Comparison of ENCODE assay signal across 36 cellular contexts in the genomic region with DNA sequence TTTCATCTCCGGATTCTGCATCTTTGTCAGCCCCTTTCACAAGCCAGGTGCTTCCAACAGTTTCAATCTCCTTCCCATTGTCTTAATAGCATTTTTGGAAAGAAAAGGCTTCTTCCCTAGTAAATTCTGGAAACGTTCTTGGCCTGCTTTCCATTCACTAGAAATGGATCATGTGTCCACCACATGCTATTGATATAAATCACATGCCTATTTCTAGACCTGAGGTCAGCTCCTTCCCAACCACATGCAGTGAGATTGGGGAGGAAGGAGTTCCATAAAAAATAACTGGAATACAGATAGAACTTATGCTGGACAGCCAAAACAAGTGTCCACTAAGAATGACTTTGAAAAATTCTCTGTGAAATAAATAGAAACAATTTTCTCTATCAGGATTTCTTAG.
"Had no signal": no experiment of that assay in that cellular context is flagged by ENCODE, and none has a peak within 500 bp of the region (broad histone marks: within the 10 kb centered on the region; RNA-seq: fewer than 3 reads in every experiment).

No MANE protein-coding gene starts in this region.

- H3K27me3 ChIP-seq: ascending aorta, cardiac muscle cell had no signal

- H3K36me3 Mint-ChIP-seq: activated CD4-positive, alpha-beta memory T cell treated with anti-CD3 and anti-CD28 coated beads for 36 hours; activated naive CD4-positive, alpha-beta T cell treated with anti-CD3 and anti-CD28 coated beads, Interleukin-2, amount 10 ng/mL, durations not matched to agents 7 days and 5 days; activated naive CD4-positive, alpha-beta T cell treated with anti-CD3 and anti-CD28 coated beads, Interleukin-2, amount 50 U/mL, for 24 hours; activated naive CD8-positive, alpha-beta T cell; activated naive CD8-positive, alpha-beta T cell treated with anti-CD3 and anti-CD28 coated beads, Interleukin-2, amount 10 ng/mL, durations not matched to agents 7 days and 5 days had no signal

- H3K9me3 Mint-ChIP-seq: activated B cell treated with CpG ODN at 0.5 μM for 24 hours; activated CD4-positive, alpha-beta memory T cell treated with anti-CD3 and anti-CD28 coated beads for 36 hours; activated CD4-positive, alpha-beta T cell treated with anti-CD3 and anti-CD28 coated beads, Interleukin-2, amount 10 ng/mL, durations not matched to agents 24 days and 14 days; activated CD8-positive, alpha-beta T cell treated with anti-CD3 and anti-CD28 coated beads for 36 hours; activated naive CD4-positive, alpha-beta T cell treated with anti-CD3 and anti-CD28 coated beads, Interleukin-2, amount 10 ng/mL, durations not matched to agents 7 days and 5 days; activated naive CD4-positive, alpha-beta T cell treated with anti-CD3 and anti-CD28 coated beads, Interleukin-2, amount 50 U/mL, for 24 hours; activated naive CD8-positive, alpha-beta T cell treated with anti-CD3 and anti-CD28 coated beads, Interleukin-2, amount 10 ng/mL, durations not matched to agents 7 days and 5 days; activated naive CD8-positive, alpha-beta T cell treated with anti-CD3 and anti-CD28 coated beads, Interleukin-2, amount 50 U/mL, for 24 hours; activated T-cell treated with anti-CD3 and anti-CD28 coated beads, Interleukin-2, amount 50 U/mL, for 24 hours; activated T-helper 2 cell treated with anti-CD3 and anti-CD28 coated beads, Interferon-gamma antibody, Interleukin-2, Interleukin-4, amounts not matched to agents 10 μg/mL and 5 μg/mL and 100 μg/mL, durations not matched to agents 14 hours and 24 hours and 36 hours; central memory CD8-positive, alpha-beta T cell; T-helper 1 cell treated with Interleukin-12 subunit alpha and Interleukin-12 subunit beta and Interleukin-4 antibody, amounts not matched to agents 30 μg/mL and 1 μg/mL, for 36 hours; T-helper 2 cell treated with Interferon-gamma antibody and Interleukin-4, amounts not matched to agents 5 μg/mL and 100 μg/mL, for 36 hours had no signal

- H3K27ac Mint-ChIP-seq: activated B cell treated with CpG ODN at 0.5 μM for 24 hours; activated CD4-positive, alpha-beta memory T cell treated with anti-CD3 and anti-CD28 coated beads for 36 hours; activated CD4-positive, alpha-beta T cell treated with anti-CD3 and anti-CD28 coated beads, Interleukin-2, amount 10 ng/mL, durations not matched to agents 24 days and 14 days; activated CD8-positive, alpha-beta T cell treated with anti-CD3 and anti-CD28 coated beads for 36 hours; activated naive CD4-positive, alpha-beta T cell treated with anti-CD3 and anti-CD28 coated beads, Interleukin-2, amount 10 ng/mL, durations not matched to agents 7 days and 5 days; activated naive CD4-positive, alpha-beta T cell treated with anti-CD3 and anti-CD28 coated beads, Interleukin-2, amount 50 U/mL, for 24 hours; activated naive CD8-positive, alpha-beta T cell; activated naive CD8-positive, alpha-beta T cell treated with anti-CD3 and anti-CD28 coated beads, Interleukin-2, amount 10 ng/mL, durations not matched to agents 7 days and 5 days; activated naive CD8-positive, alpha-beta T cell treated with anti-CD3 and anti-CD28 coated beads, Interleukin-2, amount 50 U/mL, for 24 hours; activated T-cell treated with anti-CD3 and anti-CD28 coated beads, Interleukin-2, amount 50 U/mL, for 24 hours; activated T-helper 2 cell treated with anti-CD3 and anti-CD28 coated beads, Interferon-gamma antibody, Interleukin-2, Interleukin-4, amounts not matched to agents 10 μg/mL and 5 μg/mL and 100 μg/mL, durations not matched to agents 14 hours and 24 hours and 36 hours; brain; T-helper 1 cell treated with Interleukin-12 subunit alpha and Interleukin-12 subunit beta and Interleukin-4 antibody, amounts not matched to agents 30 μg/mL and 1 μg/mL, for 36 hours; T-helper 2 cell treated with Interferon-gamma antibody and Interleukin-4, amounts not matched to agents 5 μg/mL and 100 μg/mL, for 36 hours had no signal

- H3K27ac ChIP-seq: ascending aorta, cardiac muscle cell, VCaP had no signal

- H3K9me3 ChIP-seq: ascending aorta had no signal

- FAIRE-seq: bronchial epithelial cell, TTC549 had no signal

- H3K4me1 Mint-ChIP-seq: activated B cell treated with CpG ODN at 0.5 μM for 24 hours; activated CD4-positive, alpha-beta T cell treated with anti-CD3 and anti-CD28 coated beads, Interleukin-2, amount 10 ng/mL, durations not matched to agents 24 days and 14 days; activated naive CD4-positive, alpha-beta T cell treated with anti-CD3 and anti-CD28 coated beads, Interleukin-2, amount 10 ng/mL, durations not matched to agents 7 days and 5 days; activated naive CD4-positive, alpha-beta T cell treated with anti-CD3 and anti-CD28 coated beads, Interleukin-2, amount 50 U/mL, for 24 hours; activated naive CD8-positive, alpha-beta T cell treated with anti-CD3 and anti-CD28 coated beads, Interleukin-2, amount 10 ng/mL, durations not matched to agents 7 days and 5 days; activated naive CD8-positive, alpha-beta T cell treated with anti-CD3 and anti-CD28 coated beads, Interleukin-2, amount 50 U/mL, for 24 hours; brain; central memory CD8-positive, alpha-beta T cell had no signal

- DNase-seq: activated B cell treated with CpG ODN at 0.5 μM for 24 hours; activated CD4-positive, alpha-beta memory T cell treated with anti-CD3 and anti-CD28 coated beads for 36 hours; activated CD4-positive, alpha-beta T cell treated with anti-CD3 and anti-CD28 coated beads for 4 hours; activated CD4-positive, alpha-beta T cell treated with anti-CD3 and anti-CD28 coated beads, Interleukin-2, amount 10 ng/mL, durations not matched to agents 24 days and 14 days; activated CD4-positive, alpha-beta T cell treated with anti-CD3 and anti-CD28 coated beads, Interleukin-2, amount 50 U/mL, for 1 hour; activated CD4-positive, alpha-beta T cell treated with anti-CD3 and anti-CD28 coated beads, Interleukin-2, amount 50 U/mL, for 4 hours; activated CD4-positive, CD25-positive, alpha-beta regulatory T cell treated with anti-CD3 and anti-CD28 coated beads, Interleukin-2, amount 50 U/mL, for 72 hours; activated CD8-positive, alpha-beta memory T cell treated with anti-CD3 and anti-CD28 coated beads, Interleukin-2, amount 50 U/mL, for 48 hours; activated CD8-positive, alpha-beta T cell treated with anti-CD3 and anti-CD28 coated beads for 36 hours; activated effector memory CD4-positive, alpha-beta T cell treated with Interleukin-2 at 50 U/mL for 16 hours; activated gamma-delta T cell; activated naive CD4-positive, alpha-beta T cell treated with anti-CD3 and anti-CD28 coated beads, Interleukin-2, amount 10 ng/mL, durations not matched to agents 7 days and 5 days; activated naive CD4-positive, alpha-beta T cell treated with Interleukin-2 at 50 U/mL for 16 hours; activated naive CD8-positive, alpha-beta T cell treated with anti-CD3 and anti-CD28 coated beads, Interleukin-2, amount 10 ng/mL, durations not matched to agents 7 days and 5 days; activated naive CD8-positive, alpha-beta T cell treated with anti-CD3 and anti-CD28 coated beads, Interleukin-2, amount 50 U/mL, for 24 hours; activated T-cell treated with anti-CD3 and anti-CD28 coated beads, Interleukin-2, amount 50 U/mL, for 24 hours; activated T-cell treated with anti-CD3 and anti-CD28 coated beads, Interleukin-2, amount 50 U/mL, for 48 hours; amygdala; anterior cingulate cortex; caudate nucleus; SW 1271; T-helper 1 cell; T-helper 2 cell; T-helper 9 cell had no signal

- H3K4me3 ChIP-seq: ascending aorta, cardiac muscle cell had no signal

- H3K27me3 Mint-ChIP-seq: activated B cell treated with CpG ODN at 0.5 μM for 24 hours; activated naive CD4-positive, alpha-beta T cell treated with anti-CD3 and anti-CD28 coated beads, Interleukin-2, amount 10 ng/mL, durations not matched to agents 7 days and 5 days; brain had no signal

- ATAC-seq: activated CD8-positive, alpha-beta T cell treated with anti-CD3 and anti-CD28 coated beads for 36 hours; activated naive CD8-positive, alpha-beta T cell treated with anti-CD3 and anti-CD28 coated beads, Interleukin-2, amount 50 U/mL, for 24 hours had no signal

- H3K36me3 ChIP-seq: ascending aorta, cardiac muscle cell had no signal

- H3K4me1 ChIP-seq: ascending aorta had no signal

- H3K4me3 Mint-ChIP-seq: activated B cell treated with CpG ODN at 0.5 μM for 24 hours; activated CD4-positive, alpha-beta memory T cell treated with anti-CD3 and anti-CD28 coated beads for 36 hours; activated CD4-positive, alpha-beta T cell treated with anti-CD3 and anti-CD28 coated beads, Interleukin-2, amount 10 ng/mL, durations not matched to agents 24 days and 14 days; activated CD8-positive, alpha-beta T cell treated with anti-CD3 and anti-CD28 coated beads for 36 hours; activated naive CD4-positive, alpha-beta T cell treated with anti-CD3 and anti-CD28 coated beads, Interleukin-2, amount 10 ng/mL, durations not matched to agents 7 days and 5 days; activated naive CD4-positive, alpha-beta T cell treated with anti-CD3 and anti-CD28 coated beads, Interleukin-2, amount 50 U/mL, for 24 hours; activated naive CD8-positive, alpha-beta T cell; activated naive CD8-positive, alpha-beta T cell treated with anti-CD3 and anti-CD28 coated beads, Interleukin-2, amount 10 ng/mL, durations not matched to agents 7 days and 5 days; activated naive CD8-positive, alpha-beta T cell treated with anti-CD3 and anti-CD28 coated beads, Interleukin-2, amount 50 U/mL, for 24 hours; activated T-cell treated with anti-CD3 and anti-CD28 coated beads, Interleukin-2, amount 50 U/mL, for 24 hours; brain; central memory CD8-positive, alpha-beta T cell; T-helper 1 cell treated with Interleukin-12 subunit alpha and Interleukin-12 subunit beta and Interleukin-4 antibody, amounts not matched to agents 30 μg/mL and 1 μg/mL, for 36 hours; T-helper 2 cell treated with Interferon-gamma antibody and Interleukin-4, amounts not matched to agents 5 μg/mL and 100 μg/mL, for 36 hours had no signal
